Comparison of ENCODE assay signal across 8 cellular contexts in the genomic region with DNA sequence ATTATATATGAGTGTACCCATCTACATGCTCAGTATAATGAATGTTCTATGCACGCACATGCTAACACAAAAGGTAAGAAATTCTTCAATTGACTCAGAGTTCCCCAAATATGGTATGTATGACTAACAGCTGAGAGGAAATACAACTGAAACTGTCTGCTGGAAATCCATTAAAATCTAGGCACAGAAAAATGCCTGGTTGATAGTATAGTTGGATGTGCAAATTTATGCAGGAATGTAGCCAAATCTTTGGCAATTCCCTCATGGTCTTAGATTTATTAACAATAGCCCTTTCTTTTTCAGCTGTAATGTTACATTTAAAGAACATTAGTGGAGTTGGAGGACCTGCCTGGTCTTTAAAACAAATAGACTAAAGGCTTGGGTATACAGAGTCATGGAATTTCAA. TPM values are rescaled to one million over a fixed set of nuclear protein-coding genes. Genes with fewer than 3 reads are reported as not detected.
A peak's percentile ranks its signal among the peaks of the same experiment; 100 is the strongest.
DNase-seq lines count a peak whose midpoint lies in the region; ATAC-seq, FAIRE-seq and TF ChIP-seq lines count a peak whose summit lies in the region.

No MANE protein-coding gene starts in this region.

- intact Hi-C loops in pancreas (cut with DNase I) = no loop called here

- no peak for ATAC-seq in A549
- peak; percentile 89 for ATAC-seq in GM18520 (IDR thresholded peaks at IDR 0.05; ENCODE audit: unreplicated experiment)
- peak; percentile 53 for ATAC-seq in HG02970 (IDR thresholded peaks at IDR 0.05; ENCODE audit: low FRiP score, unreplicated experiment)
- ATAC-seq in pancreas = no peak

- TF ChIP-seq EP300 in A549 (IDR thresholded peaks at IDR 0.05) = no peak

- CTCF ChIA-PET in A549 (lab: Yijun Ruan, JAX) = interaction anchor here (1.5 kb wide), 1 partner anchor 361 kb away, joined by 4 read pairs; no protein-coding TSS in a partner anchor

- H3K9me3 ChIP-seq in A549 (no peaks in the 10 kb centered on the region), SJCRH30 (replicated peaks) (no peaks in the 10 kb centered on the region), pancreas (no peaks in the 10 kb centered on the region)

- DNase-seq in A549 (ENCODE audit: low read depth in 1 of 2, low spot score in 1 of 2) (no peak), SJCRH30 (peak; percentile 13 to 73), left kidney (ENCODE audit: low read depth, low spot score) (peak; percentile 7), HK-2 (ENCODE audit: unreplicated experiment) (no peak), pancreas (no peak), NCI-H524 (lab: John Stamatoyannopoulos, UW) (no peak)

- TF ChIP-seq RAD21 in A549 (conservative IDR thresholded peaks at IDR 0.05 in 1 of 2, IDR thresholded peaks at IDR 0.05 in 1 of 2) = no peak

- H3K4me1 ChIP-seq in A549 (peaks cover 34% of the 10 kb centered on the region), SJCRH30 (peaks cover 30% of the 10 kb centered on the region), pancreas (peaks cover 0 to 21% (median 7%) of the 10 kb centered on the region in 3 donors)

- no peaks in the 10 kb centered on the region for H3K27me3 ChIP-seq in SJCRH30
- H3K27me3 ChIP-seq in pancreas = no peaks in the 10 kb centered on the region

- no peak for TF ChIP-seq POLR2A in A549 (IDR thresholded peaks at IDR 0.05; ENCODE audit: low read length)

- no peak for TF ChIP-seq CTCF in A549 (IDR thresholded peaks at IDR 0.05)
- TF ChIP-seq CTCF in pancreas (IDR thresholded peaks at IDR 0.05) = no peak

- H3K4me2 ChIP-seq in A549 = peak overlapping the region; percentile 22; the same call in 2 of the 3 replicates

- POLR2A ChIA-PET in A549 (lab: Yijun Ruan, JAX) = no interaction called here

- FAIRE-seq in A549 (lab: Jason Lieb, UNC) (no peak), pancreas (lab: Jason Lieb, UNC) (no peak)

- H3K27ac ChIP-seq in A549 = no peak overlapping the region
- peak overlapping the region; percentile 25; the same call in 1 of the 2 replicates for H3K27ac ChIP-seq in SJCRH30
- H3K27ac ChIP-seq in pancreas = no peak overlapping the region

- H3K36me3 ChIP-seq in SJCRH30 = no peaks in the 10 kb centered on the region
- H3K36me3 ChIP-seq in pancreas = no peaks in the 10 kb centered on the region

- 68% methylated on average over 1 of the region's 1 CpG for WGBS in A549 (ENCODE audit: missing lambda C conversion rate)
- WGBS in pancreas, 2 donors = 94 to 99% methylated on average over 1 of the region's 1 CpG

- H3K4me3 ChIP-seq in A549 (no peak overlapping the region), SJCRH30 (no peak overlapping the region), pancreas (no peak overlapping the region)

TF ChIP-seq in A549, 52 proteins besides CTCF, POLR2A, EP300 and RAD21:
- TF ChIP-seq JUN (IDR thresholded peaks at IDR 0.05) (no peak), ZFP36 (IDR thresholded peaks at IDR 0.05; ENCODE audit: borderline replicate concordance, partially characterized antibody) (no peak), SREBF2 (IDR thresholded peaks at IDR 0.05) (no peak), ZC3H11A (IDR thresholded peaks at IDR 0.05) (no peak), MAFK (IDR thresholded peaks at IDR 0.05; ENCODE audit: partially characterized antibody) (no peak), RFX5 (IDR thresholded peaks at IDR 0.05) (no peak), CHD2 (IDR thresholded peaks at IDR 0.05; ENCODE audit: low read length, partially characterized antibody) (no peak), CBX2 (IDR thresholded peaks at IDR 0.05; ENCODE audit: borderline replicate concordance, low read depth) (no peak), HOXB13 (CRISPR knock-in tag; IDR thresholded peaks at IDR 0.05; ENCODE audit: low read depth) (no peak), HEYL (CRISPR knock-in tag; IDR thresholded peaks at IDR 0.05) (no peak), EHF (CRISPR knock-in tag; IDR thresholded peaks at IDR 0.05) (no peak), POLR2AphosphoS2 (conservative IDR thresholded peaks at IDR 0.05; ENCODE audit: low read length) (no peak)
- TF ChIP-seq, protein P1, sequence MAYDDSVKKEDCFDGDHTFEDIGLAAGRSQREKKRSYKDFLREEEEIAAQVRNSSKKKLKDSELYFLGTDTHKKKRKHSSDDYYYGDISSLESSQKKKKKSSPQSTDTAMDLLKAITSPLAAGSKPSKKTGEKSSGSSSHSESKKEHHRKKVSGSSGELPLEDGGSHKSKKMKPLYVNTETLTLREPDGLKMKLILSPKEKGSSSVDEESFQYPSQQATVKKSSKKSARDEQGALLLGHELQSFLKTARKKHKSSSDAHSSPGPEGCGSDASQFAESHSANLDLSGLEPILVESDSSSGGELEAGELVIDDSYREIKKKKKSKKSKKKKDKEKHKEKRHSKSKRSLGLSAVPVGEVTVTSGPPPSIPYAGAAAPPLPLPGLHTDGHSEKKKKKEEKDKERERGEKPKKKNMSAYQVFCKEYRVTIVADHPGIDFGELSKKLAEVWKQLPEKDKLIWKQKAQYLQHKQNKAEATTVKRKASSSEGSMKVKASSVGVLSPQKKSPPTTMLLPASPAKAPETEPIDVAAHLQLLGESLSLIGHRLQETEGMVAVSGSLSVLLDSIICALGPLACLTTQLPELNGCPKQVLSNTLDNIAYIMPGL (CRISPR knock-in tag; IDR thresholded peaks at IDR 0.05; ENCODE audit: borderline replicate concordance) = no peak
- TF ChIP-seq, protein P2, sequence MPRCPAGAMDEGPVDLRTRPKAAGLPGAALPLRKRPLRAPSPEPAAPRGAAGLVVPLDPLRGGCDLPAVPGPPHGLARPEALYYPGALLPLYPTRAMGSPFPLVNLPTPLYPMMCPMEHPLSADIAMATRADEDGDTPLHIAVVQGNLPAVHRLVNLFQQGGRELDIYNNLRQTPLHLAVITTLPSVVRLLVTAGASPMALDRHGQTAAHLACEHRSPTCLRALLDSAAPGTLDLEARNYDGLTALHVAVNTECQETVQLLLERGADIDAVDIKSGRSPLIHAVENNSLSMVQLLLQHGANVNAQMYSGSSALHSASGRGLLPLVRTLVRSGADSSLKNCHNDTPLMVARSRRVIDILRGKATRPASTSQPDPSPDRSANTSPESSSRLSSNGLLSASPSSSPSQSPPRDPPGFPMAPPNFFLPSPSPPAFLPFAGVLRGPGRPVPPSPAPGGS (IDR thresholded peaks at IDR 0.05) = no peak
- TF ChIP-seq, protein P3, sequence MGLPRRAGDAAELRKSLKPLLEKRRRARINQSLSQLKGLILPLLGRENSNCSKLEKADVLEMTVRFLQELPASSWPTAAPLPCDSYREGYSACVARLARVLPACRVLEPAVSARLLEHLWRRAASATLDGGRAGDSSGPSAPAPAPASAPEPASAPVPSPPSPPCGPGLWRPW (IDR thresholded peaks at IDR 0.05) = no peak
- TF ChIP-seq, protein P4, sequence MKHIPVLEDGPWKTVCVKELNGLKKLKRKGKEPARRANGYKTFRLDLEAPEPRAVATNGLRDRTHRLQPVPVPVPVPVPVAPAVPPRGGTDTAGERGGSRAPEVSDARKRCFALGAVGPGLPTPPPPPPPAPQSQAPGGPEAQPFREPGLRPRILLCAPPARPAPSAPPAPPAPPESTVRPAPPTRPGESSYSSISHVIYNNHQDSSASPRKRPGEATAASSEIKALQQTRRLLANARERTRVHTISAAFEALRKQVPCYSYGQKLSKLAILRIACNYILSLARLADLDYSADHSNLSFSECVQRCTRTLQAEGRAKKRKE (CRISPR knock-in tag; IDR thresholded peaks at IDR 0.05; ENCODE audit: low read depth) = no peak
- TF ChIP-seq, protein P5, sequence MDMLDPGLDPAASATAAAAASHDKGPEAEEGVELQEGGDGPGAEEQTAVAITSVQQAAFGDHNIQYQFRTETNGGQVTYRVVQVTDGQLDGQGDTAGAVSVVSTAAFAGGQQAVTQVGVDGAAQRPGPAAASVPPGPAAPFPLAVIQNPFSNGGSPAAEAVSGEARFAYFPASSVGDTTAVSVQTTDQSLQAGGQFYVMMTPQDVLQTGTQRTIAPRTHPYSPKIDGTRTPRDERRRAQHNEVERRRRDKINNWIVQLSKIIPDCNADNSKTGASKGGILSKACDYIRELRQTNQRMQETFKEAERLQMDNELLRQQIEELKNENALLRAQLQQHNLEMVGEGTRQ (IDR thresholded peaks at IDR 0.05) = no peak

RNA-seq across cellular contexts. Expression of a gene that starts 5.5 kb away (rescaled TPM):
- 51.0 and 59.9 TPM in 2 replicates for polyA plus RNA-seq in A549 (2011; rRNA removed)
- 6.0 and 7.7 TPM in 2 replicates for polyA plus RNA-seq in A549 (2012; cell fraction: cytosol; rRNA removed)
- 4.9 and 5.4 TPM in 2 replicates for polyA plus RNA-seq in A549 (2012; cell fraction: nucleus; rRNA removed)
- polyA plus RNA-seq in A549 (2017; fragmentation: RNase III; extraction: RNeasy Plus Mini Kit Qiagen cat#74134 plus additional on column Dnase treatment) = 19.1 to 21.2 TPM (median 19.4 TPM) in 3 replicates
- 39.5 and 48.4 TPM in 2 replicates for polyA minus RNA-seq in A549 (2011; rRNA and poly(A)+ RNA removed)
- total RNA-seq in SJCRH30 (2014; rRNA removed; shearing (Covaris generic)) = 35.4 and 36.4 TPM in 2 replicates
- total RNA-seq in pancreas = 10 to 100 TPM in 3 of 6 donors, 1 to 10 TPM in 3; 7.6 to 23.1 (median 11.3) TPM
- 1 to 10 TPM; 4.0 to 9.9 TPM for polyA plus RNA-seq in pancreas

Comparison
In these comparisons a context has a peak if more than half of its experiments do, and no peak if none do; other contexts are left out.
1. ATAC-seq: peak in GM18520 (single experiment) and HG02970 (single experiment); none in A549 (0 of 2) and pancreas (0 of 4).
2. DNase-seq: peak in SJCRH30 (2 of 2) and left kidney (single experiment); none in A549 (0 of 2), HK-2 (single experiment), pancreas (0 of 6) and NCI-H524 (0 of 2).